ENCODE assay signal across 20 cellular contexts in genomic region chr9:30970186-30970585, GRCh38.
A peak's percentile ranks its signal among the peaks of the same experiment; 100 is the strongest.
DNase-seq lines count a peak whose midpoint lies in the region; ATAC-seq, FAIRE-seq and TF ChIP-seq lines count a peak whose summit lies in the region.
"Had no signal": no experiment of that assay in that cellular context is flagged by ENCODE, and none has a peak within 500 bp of the region (broad histone marks: within the 10 kb centered on the region; RNA-seq: fewer than 3 reads in every experiment).

No MANE protein-coding gene starts in this region.

- no peaks in the 10 kb centered on the region for H4K20me1 ChIP-seq in HepG2 (ENCODE audit: insufficient read depth, low read length)
- H4K20me1 ChIP-seq: BLaER1 had no signal

- intact Hi-C loops in HepG2 (cut with micrococcal nuclease; ENCODE audit: unreplicated experiment), result no loop called here
- intact Hi-C loops in right lobe of liver (cut with DNase I), result no loop called here
- intact Hi-C loops in left cardiac atrium (cut with DNase I), result no loop called here

- no peak for TF ChIP-seq POLR2A in HepG2 (IDR thresholded peaks at IDR 0.05; ENCODE audit: insufficient read depth in 1 of 2, low read depth in 2 of 2, low read length in 2 of 2)
- TF ChIP-seq POLR2A in right lobe of liver (IDR thresholded peaks at IDR 0.05), result no peak

- H3K9ac ChIP-seq in HepG2 (ENCODE audit: insufficient read depth, low read depth, low read length), result no peak overlapping the region
- H3K9ac ChIP-seq: BLaER1 had no signal

- FAIRE-seq in HepG2 (lab: Jason Lieb, UNC), result no peak
- FAIRE-seq in GM19239 (lab: Jason Lieb, UNC), result no peak
- FAIRE-seq: D721Med, G401.6, GM12892 had no signal

- no peak overlapping the region for H3K27ac ChIP-seq in HepG2 (ENCODE audit: extremely low read length, insufficient read depth, low read length)
- no peak overlapping the region for H3K27ac ChIP-seq in right lobe of liver
- H3K27ac ChIP-seq: BLaER1, C4-2B had no signal

- H3K4me1 ChIP-seq in HepG2 (ENCODE audit: insufficient read depth, low read length) (no peaks in the 10 kb centered on the region), right lobe of liver (no peaks in the 10 kb centered on the region)
- H3K4me1 ChIP-seq: BLaER1 had no signal

- in situ Hi-C loops in HepG2 (cut with HindIII; ENCODE audit: extremely low pct_ligation_motif_present, low pct_unique_long_range_greater_than_20kb) (no loop called here), SK-MEL-5 (cut with HindIII; ENCODE audit: low pct_unique_long_range_greater_than_20kb, low sequenced_read_pairs) (no loop called here), G401 (cut with HindIII; ENCODE audit: low sequenced_read_pairs) (no loop called here)

- no peaks in the 10 kb centered on the region for H3K27me3 ChIP-seq in HepG2 (ENCODE audit: control insufficient read depth in 1 of 2, insufficient read depth in 2 of 2, low read length in 2 of 2)
- no peaks in the 10 kb centered on the region for H3K27me3 ChIP-seq in right lobe of liver
- H3K27me3 ChIP-seq: BLaER1 had no signal

- H3K79me2 ChIP-seq in HepG2 (ENCODE audit: insufficient read depth, low read length), result no peaks in the 10 kb centered on the region

- POLR2A ChIA-PET in HepG2 (lab: Yijun Ruan, JAX), result no interaction called here

- BruUV-seq in HepG2 (replicated peaks; lab: Mats Ljungman, UMichigan), result no TSS peak

- H3K9me3 ChIP-seq in HepG2 (ENCODE audit: low read length), result no peaks in the 10 kb centered on the region
- H3K9me3 ChIP-seq in right lobe of liver, result no peaks in the 10 kb centered on the region
- H3K9me3 ChIP-seq: BLaER1 had no signal

- CTCF ChIA-PET in HepG2 (lab: Yijun Ruan, JAX; ENCODE audit: low intra/inter-chr PET ratio, low total read pairs), result no interaction called here

- TF ChIP-seq RAD21 in HepG2 (CRISPR knock-in tag; IDR thresholded peaks at IDR 0.05), result no peak

- H3K4me3 ChIP-seq in HepG2 (replicated peaks in 1 of 3; ENCODE audit: insufficient read depth in 1 of 3, low read depth in 2 of 3, low read length in 3 of 3), result no peak overlapping the region
- H3K4me3 ChIP-seq in right lobe of liver, result no peak overlapping the region
- H3K4me3 ChIP-seq: BLaER1, GM23338 had no signal

- H3K4me2 ChIP-seq in HepG2 (ENCODE audit: low read depth, low read length), result no peak overlapping the region
- H3K4me2 ChIP-seq: BLaER1, GM23338 had no signal

- no peaks in the 10 kb centered on the region for H3K36me3 ChIP-seq in HepG2 (replicated peaks in 1 of 2; ENCODE audit: control insufficient read depth in 1 of 2, insufficient read depth in 2 of 2, low read length in 2 of 2)
- H3K36me3 ChIP-seq in right lobe of liver, result no peaks in the 10 kb centered on the region
- H3K36me3 ChIP-seq: BLaER1 had no signal

- no peak overlapping the region for H2AFZ ChIP-seq in HepG2 (ENCODE audit: low read length)
- H2AFZ ChIP-seq: GM23338 had no signal

- WGBS in HepG2 (ENCODE audit: low lambda C conversion rate), result 3% methylated on average over 2 of the region's 2 CpGs
- WGBS in right lobe of liver (ENCODE audit: insufficient coverage, low coverage, low lambda C conversion rate, missing lambda C conversion rate), result 34% methylated on average over 2 of the region's 2 CpGs

- ATAC-seq in HepG2, result no peak
- ATAC-seq in right lobe of liver, result no peak
- no peak for ATAC-seq in left cardiac atrium
- ATAC-seq: CD8-positive, alpha-beta T cell; GM23338; HCT116 had no signal

- DNase-seq in HepG2 (ENCODE audit: low spot score) (no peak), right lobe of liver (no peak), NCI-H69 (lab: John Stamatoyannopoulos, UW) (peak; percentile 38), SK-MEL-5 (ENCODE audit: low read depth, low spot score) (peak; percentile 55), G401 (ENCODE audit: low spot score) (no peak), GM19239 (ENCODE audit: insufficient read length, low spot score) (no peak), left cardiac atrium (no peak)
- DNase-seq: 8988T; CD4-positive, CD25-positive, alpha-beta regulatory T cell; CD8-positive, alpha-beta T cell; DMS 273 treated with DMSO at 0.1 percent for 48 hours; DMS79 treated with DMSO at 0.1 percent for 48 hours; H9 had no signal

- TF ChIP-seq CTCF in HepG2 (CRISPR knock-in tag; IDR thresholded peaks at IDR 0.05), result no peak
- no peak for TF ChIP-seq CTCF in right lobe of liver (IDR thresholded peaks at IDR 0.05)

- TF ChIP-seq EP300 in HepG2 (IDR thresholded peaks at IDR 0.05; ENCODE audit: low read depth in 2 of 2, low read length in 2 of 2) (no peak), HepG2 (CRISPR knock-in tag; IDR thresholded peaks at IDR 0.05; ENCODE audit: borderline replicate concordance) (no peak)

TF ChIP-seq in HepG2, 621 proteins besides CTCF, POLR2A, EP300 and RAD21:
- no peak for TF ChIP-seq ZNF224 (CRISPR knock-in tag; IDR thresholded peaks at IDR 0.05)
- TF ChIP-seq MAFK (conservative IDR thresholded peaks at IDR 0.05 in 1 of 2, IDR thresholded peaks at IDR 0.05 in 1 of 2; ENCODE audit: low read length in 2 of 2), result peak in 1 of 2 experiments; percentile 69; a peak in 2 of 4 replicates
- TF ChIP-seq ZNF777 (CRISPR knock-in tag; IDR thresholded peaks at IDR 0.05), result no peak
- TF ChIP-seq MAFF (IDR thresholded peaks at IDR 0.05; ENCODE audit: low read depth, low read length), result peak; percentile 35; the same call in 1 of the 2 replicates
- TF ChIP-seq CBX2 (IDR thresholded peaks at IDR 0.05; ENCODE audit: low read depth, low read length), result no peak
- TF ChIP-seq CBX2 (CRISPR knock-in tag; IDR thresholded peaks at IDR 0.05; ENCODE audit: low read depth), result no peak
- TF ChIP-seq ZNF121 (CRISPR knock-in tag; IDR thresholded peaks at IDR 0.05), result no peak

Comparison
In these comparisons a context has a peak if more than half of its experiments do, and no peak if none do; other contexts are left out.
1. DNase-seq: peak in NCI-H69 (single experiment) and SK-MEL-5 (single experiment); none in HepG2 (single experiment), right lobe of liver (0 of 3), G401 (single experiment), GM19239 (single experiment) and left cardiac atrium (single experiment).